Comparison of ENCODE assay signal across 1 cellular context in the genomic region with DNA sequence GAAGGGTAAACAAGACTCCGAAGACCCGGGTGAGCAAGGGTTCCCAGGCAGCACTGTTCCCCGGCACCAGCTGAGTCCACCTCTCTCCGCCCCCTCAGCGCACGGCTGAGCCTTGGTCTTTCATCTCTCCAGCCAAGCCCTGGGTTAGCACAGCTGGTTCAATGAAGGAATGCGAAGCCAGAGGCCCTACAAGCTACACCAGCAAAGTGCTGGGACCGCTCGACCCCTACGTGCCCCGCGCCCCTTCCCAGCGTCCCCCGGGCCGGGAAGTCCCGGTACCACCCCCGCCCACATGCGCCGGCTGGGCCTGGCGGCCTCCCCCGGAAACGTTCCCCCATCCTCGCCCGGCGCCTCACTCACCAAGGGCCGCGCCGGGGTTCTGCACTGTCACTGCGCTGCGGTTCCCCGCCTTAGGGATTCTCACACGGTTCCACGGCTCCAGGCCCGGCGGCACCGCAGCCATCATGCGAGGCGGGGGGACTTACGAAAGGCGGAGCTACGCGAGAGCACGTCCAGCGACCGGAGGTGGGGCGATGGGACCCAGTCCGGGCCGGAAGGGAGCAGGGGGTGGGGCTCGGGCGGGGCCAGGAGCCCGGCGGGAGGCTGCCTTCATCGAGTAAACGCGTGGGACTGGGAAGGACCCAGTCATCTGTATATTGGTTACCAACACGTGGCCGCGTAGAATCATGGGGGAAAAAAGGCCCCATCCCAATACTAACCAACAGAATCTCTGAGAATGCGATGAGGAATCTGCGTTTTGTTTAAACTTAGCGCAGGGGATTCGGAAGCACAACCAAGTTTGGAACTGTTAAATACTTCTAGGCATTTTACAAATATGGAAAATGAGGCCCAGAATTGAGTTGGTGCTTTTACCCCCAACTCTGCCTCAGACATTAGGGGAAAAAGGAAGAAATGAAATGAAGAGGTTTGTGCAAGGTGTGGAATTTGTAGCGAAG.
TF ChIP-seq lines count a peak whose summit lies in the region.

No MANE protein-coding gene starts in this region.

TF ChIP-seq in HepG2, 621 proteins besides CTCF, POLR2A, EP300 and RAD21 (continued from another document and continues in another):
- TF ChIP-seq, protein P1, sequence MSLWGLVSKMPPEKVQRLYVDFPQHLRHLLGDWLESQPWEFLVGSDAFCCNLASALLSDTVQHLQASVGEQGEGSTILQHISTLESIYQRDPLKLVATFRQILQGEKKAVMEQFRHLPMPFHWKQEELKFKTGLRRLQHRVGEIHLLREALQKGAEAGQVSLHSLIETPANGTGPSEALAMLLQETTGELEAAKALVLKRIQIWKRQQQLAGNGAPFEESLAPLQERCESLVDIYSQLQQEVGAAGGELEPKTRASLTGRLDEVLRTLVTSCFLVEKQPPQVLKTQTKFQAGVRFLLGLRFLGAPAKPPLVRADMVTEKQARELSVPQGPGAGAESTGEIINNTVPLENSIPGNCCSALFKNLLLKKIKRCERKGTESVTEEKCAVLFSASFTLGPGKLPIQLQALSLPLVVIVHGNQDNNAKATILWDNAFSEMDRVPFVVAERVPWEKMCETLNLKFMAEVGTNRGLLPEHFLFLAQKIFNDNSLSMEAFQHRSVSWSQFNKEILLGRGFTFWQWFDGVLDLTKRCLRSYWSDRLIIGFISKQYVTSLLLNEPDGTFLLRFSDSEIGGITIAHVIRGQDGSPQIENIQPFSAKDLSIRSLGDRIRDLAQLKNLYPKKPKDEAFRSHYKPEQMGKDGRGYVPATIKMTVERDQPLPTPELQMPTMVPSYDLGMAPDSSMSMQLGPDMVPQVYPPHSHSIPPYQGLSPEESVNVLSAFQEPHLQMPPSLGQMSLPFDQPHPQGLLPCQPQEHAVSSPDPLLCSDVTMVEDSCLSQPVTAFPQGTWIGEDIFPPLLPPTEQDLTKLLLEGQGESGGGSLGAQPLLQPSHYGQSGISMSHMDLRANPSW (CRISPR knock-in tag; IDR thresholded peaks at IDR 0.05; ENCODE audit: borderline replicate concordance): 0 out of 2 replicates have a peak, but pooled peaks have one; percentile 26
- TF ChIP-seq, protein P2, sequence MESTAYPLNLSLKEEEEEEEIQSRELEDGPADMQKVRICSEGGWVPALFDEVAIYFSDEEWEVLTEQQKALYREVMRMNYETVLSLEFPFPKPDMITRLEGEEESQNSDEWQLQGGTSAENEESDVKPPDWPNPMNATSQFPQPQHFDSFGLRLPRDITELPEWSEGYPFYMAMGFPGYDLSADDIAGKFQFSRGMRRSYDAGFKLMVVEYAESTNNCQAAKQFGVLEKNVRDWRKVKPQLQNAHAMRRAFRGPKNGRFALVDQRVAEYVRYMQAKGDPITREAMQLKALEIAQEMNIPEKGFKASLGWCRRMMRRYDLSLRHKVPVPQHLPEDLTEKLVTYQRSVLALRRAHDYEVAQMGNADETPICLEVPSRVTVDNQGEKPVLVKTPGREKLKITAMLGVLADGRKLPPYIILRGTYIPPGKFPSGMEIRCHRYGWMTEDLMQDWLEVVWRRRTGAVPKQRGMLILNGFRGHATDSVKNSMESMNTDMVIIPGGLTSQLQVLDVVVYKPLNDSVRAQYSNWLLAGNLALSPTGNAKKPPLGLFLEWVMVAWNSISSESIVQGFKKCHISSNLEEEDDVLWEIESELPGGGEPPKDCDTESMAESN (CRISPR knock-in tag; conservative IDR thresholded peaks at IDR 0.05): peak; percentile 88
- peak; percentile 71 for TF ChIP-seq MXD4 (CRISPR knock-in tag; IDR thresholded peaks at IDR 0.05)
- TF ChIP-seq ZBTB3 (CRISPR knock-in tag; IDR thresholded peaks at IDR 0.05; ENCODE audit: borderline replicate concordance, low read depth): peak; percentile 56; the same call in 1 of the 2 replicates
- TF ChIP-seq ZNF136 (CRISPR knock-in tag; IDR thresholded peaks at IDR 0.05; ENCODE audit: low read depth): no peak
- peak; percentile 41; the same call in 1 of the 2 replicates for TF ChIP-seq ZNF703 (CRISPR knock-in tag; IDR thresholded peaks at IDR 0.05; ENCODE audit: borderline replicate concordance)
- TF ChIP-seq ZNF230 (CRISPR knock-in tag; IDR thresholded peaks at IDR 0.05): peak; percentile 87
- peak; percentile 71 for TF ChIP-seq ZBTB7B (CRISPR knock-in tag; IDR thresholded peaks at IDR 0.05)
- 0 out of 2 replicates have a peak, but pooled peaks have one; percentile 52 for TF ChIP-seq MYNN (CRISPR knock-in tag; IDR thresholded peaks at IDR 0.05; ENCODE audit: low read depth)
- no peak for TF ChIP-seq ZBTB1 (CRISPR knock-in tag; IDR thresholded peaks at IDR 0.05; ENCODE audit: borderline replicate concordance)
- TF ChIP-seq KMT2A (CRISPR knock-in tag; IDR thresholded peaks at IDR 0.05): peak; percentile 59
- TF ChIP-seq ZNF256 (CRISPR knock-in tag; conservative IDR thresholded peaks at IDR 0.05): peak; percentile 16; the same call in 1 of the 2 replicates
- TF ChIP-seq ZNF644 (CRISPR knock-in tag; IDR thresholded peaks at IDR 0.05; ENCODE audit: low read depth): peak; percentile 51; the same call in 1 of the 2 replicates
- TF ChIP-seq GATAD1 (CRISPR knock-in tag; IDR thresholded peaks at IDR 0.05): peak; percentile 87
- peak; percentile 89 for TF ChIP-seq SPEN (CRISPR knock-in tag; IDR thresholded peaks at IDR 0.05; ENCODE audit: low read depth)
- TF ChIP-seq MXI1 (IDR thresholded peaks at IDR 0.05; ENCODE audit: borderline replicate concordance, low read depth, low read length): peak; percentile 72; the same call in 1 of the 3 replicates
- TF ChIP-seq HNRNPK (IDR thresholded peaks at IDR 0.05; ENCODE audit: low read depth, low read length, poor library complexity, severe bottlenecking): peak; percentile 74
- TF ChIP-seq, protein P3, sequence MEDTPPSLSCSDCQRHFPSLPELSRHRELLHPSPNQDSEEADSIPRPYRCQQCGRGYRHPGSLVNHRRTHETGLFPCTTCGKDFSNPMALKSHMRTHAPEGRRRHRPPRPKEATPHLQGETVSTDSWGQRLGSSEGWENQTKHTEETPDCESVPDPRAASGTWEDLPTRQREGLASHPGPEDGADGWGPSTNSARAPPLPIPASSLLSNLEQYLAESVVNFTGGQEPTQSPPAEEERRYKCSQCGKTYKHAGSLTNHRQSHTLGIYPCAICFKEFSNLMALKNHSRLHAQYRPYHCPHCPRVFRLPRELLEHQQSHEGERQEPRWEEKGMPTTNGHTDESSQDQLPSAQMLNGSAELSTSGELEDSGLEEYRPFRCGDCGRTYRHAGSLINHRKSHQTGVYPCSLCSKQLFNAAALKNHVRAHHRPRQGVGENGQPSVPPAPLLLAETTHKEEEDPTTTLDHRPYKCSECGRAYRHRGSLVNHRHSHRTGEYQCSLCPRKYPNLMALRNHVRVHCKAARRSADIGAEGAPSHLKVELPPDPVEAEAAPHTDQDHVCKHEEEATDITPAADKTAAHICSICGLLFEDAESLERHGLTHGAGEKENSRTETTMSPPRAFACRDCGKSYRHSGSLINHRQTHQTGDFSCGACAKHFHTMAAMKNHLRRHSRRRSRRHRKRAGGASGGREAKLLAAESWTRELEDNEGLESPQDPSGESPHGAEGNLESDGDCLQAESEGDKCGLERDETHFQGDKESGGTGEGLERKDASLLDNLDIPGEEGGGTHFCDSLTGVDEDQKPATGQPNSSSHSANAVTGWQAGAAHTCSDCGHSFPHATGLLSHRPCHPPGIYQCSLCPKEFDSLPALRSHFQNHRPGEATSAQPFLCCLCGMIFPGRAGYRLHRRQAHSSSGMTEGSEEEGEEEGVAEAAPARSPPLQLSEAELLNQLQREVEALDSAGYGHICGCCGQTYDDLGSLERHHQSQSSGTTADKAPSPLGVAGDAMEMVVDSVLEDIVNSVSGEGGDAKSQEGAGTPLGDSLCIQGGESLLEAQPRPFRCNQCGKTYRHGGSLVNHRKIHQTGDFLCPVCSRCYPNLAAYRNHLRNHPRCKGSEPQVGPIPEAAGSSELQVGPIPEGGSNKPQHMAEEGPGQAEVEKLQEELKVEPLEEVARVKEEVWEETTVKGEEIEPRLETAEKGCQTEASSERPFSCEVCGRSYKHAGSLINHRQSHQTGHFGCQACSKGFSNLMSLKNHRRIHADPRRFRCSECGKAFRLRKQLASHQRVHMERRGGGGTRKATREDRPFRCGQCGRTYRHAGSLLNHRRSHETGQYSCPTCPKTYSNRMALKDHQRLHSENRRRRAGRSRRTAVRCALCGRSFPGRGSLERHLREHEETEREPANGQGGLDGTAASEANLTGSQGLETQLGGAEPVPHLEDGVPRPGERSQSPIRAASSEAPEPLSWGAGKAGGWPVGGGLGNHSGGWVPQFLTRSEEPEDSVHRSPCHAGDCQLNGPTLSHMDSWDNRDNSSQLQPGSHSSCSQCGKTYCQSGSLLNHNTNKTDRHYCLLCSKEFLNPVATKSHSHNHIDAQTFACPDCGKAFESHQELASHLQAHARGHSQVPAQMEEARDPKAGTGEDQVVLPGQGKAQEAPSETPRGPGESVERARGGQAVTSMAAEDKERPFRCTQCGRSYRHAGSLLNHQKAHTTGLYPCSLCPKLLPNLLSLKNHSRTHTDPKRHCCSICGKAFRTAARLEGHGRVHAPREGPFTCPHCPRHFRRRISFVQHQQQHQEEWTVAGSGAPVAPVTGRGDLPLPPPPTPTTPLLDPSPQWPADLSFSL (CRISPR knock-in tag; IDR thresholded peaks at IDR 0.05): no peak
- TF ChIP-seq MYC (CRISPR knock-in tag; IDR thresholded peaks at IDR 0.05; ENCODE audit: borderline replicate concordance): peak; percentile 86
- peak; percentile 63; the same call in 1 of the 2 replicates for TF ChIP-seq IRX3 (CRISPR knock-in tag; IDR thresholded peaks at IDR 0.05; ENCODE audit: borderline replicate concordance, low read depth)
- TF ChIP-seq RFXAP (CRISPR knock-in tag; IDR thresholded peaks at IDR 0.05; ENCODE audit: borderline replicate concordance): peak; percentile 55
- TF ChIP-seq ZNF577 (CRISPR knock-in tag; IDR thresholded peaks at IDR 0.05; ENCODE audit: borderline replicate concordance, low read depth): 0 out of 2 replicates have a peak, but pooled peaks have one; percentile 30
- TF ChIP-seq BORCS8-MEF2B (CRISPR knock-in tag; IDR thresholded peaks at IDR 0.05): peak; percentile 74; the same call in 1 of the 2 replicates
- peak in 1 of 2 experiments; percentile 89; a peak in 2 of 4 replicates for TF ChIP-seq KLF16 (CRISPR knock-in tag; IDR thresholded peaks at IDR 0.05)
- TF ChIP-seq HNRNPLL (IDR thresholded peaks at IDR 0.05; ENCODE audit: low read depth, low read length, poor library complexity, severe bottlenecking): peak; percentile 86
- peak; percentile 93 for TF ChIP-seq TOPORS (CRISPR knock-in tag; IDR thresholded peaks at IDR 0.05)
- TF ChIP-seq, protein P4, sequence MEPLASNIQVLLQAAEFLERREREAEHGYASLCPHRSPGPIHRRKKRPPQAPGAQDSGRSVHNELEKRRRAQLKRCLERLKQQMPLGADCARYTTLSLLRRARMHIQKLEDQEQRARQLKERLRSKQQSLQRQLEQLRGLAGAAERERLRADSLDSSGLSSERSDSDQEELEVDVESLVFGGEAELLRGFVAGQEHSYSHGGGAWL (CRISPR knock-in tag; IDR thresholded peaks at IDR 0.05): peak; percentile 92
- 0 out of 2 replicates have a peak, but pooled peaks have one; percentile 60 for TF ChIP-seq SMYD3 (CRISPR knock-in tag; IDR thresholded peaks at IDR 0.05)
- TF ChIP-seq, protein P5, sequence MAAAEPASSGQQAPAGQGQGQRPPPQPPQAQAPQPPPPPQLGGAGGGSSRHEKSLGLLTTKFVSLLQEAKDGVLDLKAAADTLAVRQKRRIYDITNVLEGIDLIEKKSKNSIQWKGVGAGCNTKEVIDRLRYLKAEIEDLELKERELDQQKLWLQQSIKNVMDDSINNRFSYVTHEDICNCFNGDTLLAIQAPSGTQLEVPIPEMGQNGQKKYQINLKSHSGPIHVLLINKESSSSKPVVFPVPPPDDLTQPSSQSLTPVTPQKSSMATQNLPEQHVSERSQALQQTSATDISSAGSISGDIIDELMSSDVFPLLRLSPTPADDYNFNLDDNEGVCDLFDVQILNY (CRISPR knock-in tag; conservative IDR thresholded peaks at IDR 0.05): no peak
- peak; percentile 82 for TF ChIP-seq IKZF4 (CRISPR knock-in tag; IDR thresholded peaks at IDR 0.05; ENCODE audit: borderline replicate concordance, low read depth, not compliant biosample characterization)
- no peak for TF ChIP-seq GPN1 (CRISPR knock-in tag; IDR thresholded peaks at IDR 0.05; ENCODE audit: borderline replicate concordance)
- TF ChIP-seq ZMAT3 (CRISPR knock-in tag; conservative IDR thresholded peaks at IDR 0.05): no peak
- TF ChIP-seq DR1 (CRISPR knock-in tag; IDR thresholded peaks at IDR 0.05): peak; percentile 66
- TF ChIP-seq REPIN1 (CRISPR knock-in tag; IDR thresholded peaks at IDR 0.05; ENCODE audit: borderline replicate concordance, low read depth): no peak; the same call in 1 of the 2 replicates
- peak; percentile 65; the same call in 1 of the 2 replicates for TF ChIP-seq ZNF550 (CRISPR knock-in tag; IDR thresholded peaks at IDR 0.05; ENCODE audit: borderline replicate concordance)
